Comparison of ENCODE assay signal across 13 cellular contexts in the genomic region with DNA sequence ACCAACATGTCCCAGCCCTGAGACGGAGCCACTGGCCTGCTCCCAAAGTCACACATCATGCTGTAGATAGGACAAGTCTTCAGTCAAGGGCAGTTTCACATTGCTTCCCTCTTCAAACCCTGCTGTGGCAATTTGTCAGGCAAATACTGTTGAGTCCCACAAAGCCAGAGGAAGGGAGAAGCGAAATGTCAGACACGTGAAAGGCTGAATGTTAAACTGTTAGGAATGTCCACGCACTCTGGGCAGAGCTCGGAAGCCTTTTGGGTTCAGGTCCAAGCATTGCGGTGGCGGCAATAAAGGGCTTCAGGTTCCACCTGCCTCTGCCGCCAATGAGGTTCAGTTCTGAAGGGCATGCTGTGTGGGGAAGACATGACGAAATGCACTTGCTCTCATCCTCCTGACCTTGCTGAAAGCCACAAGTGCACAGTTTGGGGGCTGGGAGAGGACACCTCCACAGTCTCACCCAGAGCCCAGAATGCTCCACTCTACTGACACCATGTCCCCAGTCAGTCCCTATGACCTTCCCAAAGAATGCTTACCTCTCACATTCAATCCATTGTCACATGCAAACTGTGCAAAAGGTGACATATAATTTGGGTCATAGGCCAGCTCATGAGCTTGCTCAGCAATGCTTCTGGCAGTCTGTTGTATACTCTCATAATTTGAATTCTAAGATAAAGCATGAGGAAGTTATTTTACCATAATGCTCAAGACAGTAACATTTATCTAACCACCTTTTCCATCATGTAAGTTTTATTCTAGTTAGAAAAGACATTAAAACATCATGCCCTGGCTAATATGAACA. TPM values are rescaled to one million over a fixed set of nuclear protein-coding genes. Genes with fewer than 3 reads are reported as not detected.
DNase-seq lines count a peak whose midpoint lies in the region; ATAC-seq and TF ChIP-seq lines count a peak whose summit lies in the region.
"Had no signal": no experiment of that assay in that cellular context is flagged by ENCODE, and none has a peak within 500 bp of the region (broad histone marks: within the 10 kb centered on the region; RNA-seq: fewer than 3 reads in every experiment).

No MANE protein-coding gene starts in this region.

- H3K4me3 ChIP-seq in astrocyte of the spinal cord (ENCODE audit: low read depth, low read length) = no peak overlapping the region
- no peak overlapping the region for H3K4me3 ChIP-seq in uterus

- H3K27me3 ChIP-seq in uterus = no peaks in the 10 kb centered on the region

- ATAC-seq in stimulated activated naive B cell treated with anti-CD40 and anti-IgM and Interleukin-4, amounts not matched to agents 10 μg/mL and 1 μg/mL and 100 μg/mL, for 72 hours (replicated peaks) = no peak
- no peak for ATAC-seq in stimulated activated memory B cell treated with anti-CD40 and anti-IgM and Interleukin-4, amounts not matched to agents 10 μg/mL and 1 μg/mL and 100 μg/mL, for 72 hours
- no peak for ATAC-seq in HG02970 (IDR thresholded peaks at IDR 0.05; ENCODE audit: low FRiP score, unreplicated experiment)
- ATAC-seq: natural killer cell had no signal

- peaks cover 32 to 55% of the 10 kb centered on the region in 2 donors for H3K36me3 Mint-ChIP-seq in stimulated activated naive B cell treated with anti-CD40 and anti-IgM and Interleukin-4, amounts not matched to agents 10 μg/mL and 1 μg/mL and 100 μg/mL, for 72 hours
- peaks cover 59% of the 10 kb centered on the region for H3K36me3 Mint-ChIP-seq in stimulated activated memory B cell treated with anti-CD40 and anti-IgM and Interleukin-4, amounts not matched to agents 10 μg/mL and 1 μg/mL and 100 μg/mL, for 72 hours
- H3K36me3 Mint-ChIP-seq: natural killer cell had no signal

- intact Hi-C loops in uterus (cut with DNase I; ENCODE audit: low total_unique reads) = no loop called here

- peaks cover 10 to 16% of the 10 kb centered on the region in 2 donors for H3K4me1 Mint-ChIP-seq in stimulated activated naive B cell treated with anti-CD40 and anti-IgM and Interleukin-4, amounts not matched to agents 10 μg/mL and 1 μg/mL and 100 μg/mL, for 72 hours
- peaks cover 3% of the 10 kb centered on the region for H3K4me1 Mint-ChIP-seq in stimulated activated memory B cell treated with anti-CD40 and anti-IgM and Interleukin-4, amounts not matched to agents 10 μg/mL and 1 μg/mL and 100 μg/mL, for 72 hours

- TF ChIP-seq POLR2A in uterus (IDR thresholded peaks at IDR 0.05) = no peak

- no peaks in the 10 kb centered on the region for H3K9me3 Mint-ChIP-seq in stimulated activated naive B cell treated with anti-CD40 and anti-IgM and Interleukin-4, amounts not matched to agents 10 μg/mL and 1 μg/mL and 100 μg/mL, for 72 hours
- no peaks in the 10 kb centered on the region for H3K9me3 Mint-ChIP-seq in stimulated activated memory B cell treated with anti-CD40 and anti-IgM and Interleukin-4, amounts not matched to agents 10 μg/mL and 1 μg/mL and 100 μg/mL, for 72 hours
- H3K9me3 Mint-ChIP-seq: natural killer cell had no signal

- H3K36me3 ChIP-seq in uterus = no peaks in the 10 kb centered on the region

- no peaks in the 10 kb centered on the region for H3K27me3 Mint-ChIP-seq in stimulated activated naive B cell treated with anti-CD40 and anti-IgM and Interleukin-4, amounts not matched to agents 10 μg/mL and 1 μg/mL and 100 μg/mL, for 72 hours
- H3K27me3 Mint-ChIP-seq in stimulated activated memory B cell treated with anti-CD40 and anti-IgM and Interleukin-4, amounts not matched to agents 10 μg/mL and 1 μg/mL and 100 μg/mL, for 72 hours = no peaks in the 10 kb centered on the region

- H3K27ac ChIP-seq in uterus = no peak overlapping the region

- H3K4me1 ChIP-seq in uterus = peaks cover 0 to 2% of the 10 kb centered on the region in 2 donors

- in situ Hi-C loops in astrocyte of the spinal cord (cut with HindIII; ENCODE audit: low sequenced_read_pairs) = no loop called here

- H3K4me3 Mint-ChIP-seq in stimulated activated naive B cell treated with anti-CD40 and anti-IgM and Interleukin-4, amounts not matched to agents 10 μg/mL and 1 μg/mL and 100 μg/mL, for 72 hours = no peak overlapping the region
- H3K4me3 Mint-ChIP-seq in stimulated activated memory B cell treated with anti-CD40 and anti-IgM and Interleukin-4, amounts not matched to agents 10 μg/mL and 1 μg/mL and 100 μg/mL, for 72 hours = no peak overlapping the region
- H3K4me3 Mint-ChIP-seq: natural killer cell had no signal

- H3K27ac Mint-ChIP-seq in stimulated activated naive B cell treated with anti-CD40 and anti-IgM and Interleukin-4, amounts not matched to agents 10 μg/mL and 1 μg/mL and 100 μg/mL, for 72 hours = peak overlapping the region; percentile 9
- no peak overlapping the region for H3K27ac Mint-ChIP-seq in stimulated activated memory B cell treated with anti-CD40 and anti-IgM and Interleukin-4, amounts not matched to agents 10 μg/mL and 1 μg/mL and 100 μg/mL, for 72 hours

- TF ChIP-seq CTCF in astrocyte of the spinal cord (IDR thresholded peaks at IDR 0.05; ENCODE audit: low read depth, low read length) (no peak), uterus (IDR thresholded peaks at IDR 0.05) (no peak)

- peak; percentile 79 for DNase-seq in M059J (ENCODE audit: low read depth)
- DNase-seq in astrocyte of the spinal cord (ENCODE audit: low read depth, low spot score) = peak; percentile 56
- DNase-seq in iPS-NIHi11 (ENCODE audit: low spot score) = peak; percentile 34
- DNase-seq in stimulated activated naive B cell treated with anti-CD40 and anti-IgM and Interleukin-4, amounts not matched to agents 10 μg/mL and 1 μg/mL and 100 μg/mL, for 72 hours = no peak
- DNase-seq in stimulated activated naive CD4-positive, alpha-beta T cell treated with Interleukin-2 at 50 U/mL for 16 hours (lab: John Stamatoyannopoulos, UW) = no peak
- DNase-seq in uterus = no peak
- DNase-seq: activated naive CD4-positive, alpha-beta T cell; DMS53; natural killer cell; NCI-H510A treated with DMSO at 0.1 percent for 48 hours; T1000 had no signal

- H3K9me3 ChIP-seq in uterus = no peaks in the 10 kb centered on the region

RNA-seq across cellular contexts. Expression of gene RAD9B, which starts 35.7 kb away (rescaled TPM):
- 0.47 and 1.1 TPM in 2 replicates for total RNA-seq in M059J (2014; rRNA removed; shearing (Covaris generic))
- total RNA-seq in uterus = 1 to 10 TPM in 2 of 4 donors, under 1 TPM in 1, not detected in 1; 0.88 to 8.4 (median 1.2) TPM

RNA-seq across cellular contexts. Expression of gene VPS29, which starts 35.9 kb away (rescaled TPM):
- total RNA-seq in M059J (2014; rRNA removed; shearing (Covaris generic)) = 117 and 146 TPM in 2 replicates
- total RNA-seq in uterus = 100 to 1,000 TPM in 2 of 4 donors, 10 to 100 TPM in 2; 82.5 to 195 (median 100) TPM

RNA-seq across cellular contexts. Expression of gene PPTC7, which starts 45.3 kb away (rescaled TPM):
- total RNA-seq in M059J (2014; rRNA removed; shearing (Covaris generic)) = 1.7 and 5.2 TPM in 2 replicates
- 10 to 100 TPM in 3 of 4 donors, 1 to 10 TPM in 1; 3.6 to 34.1 (median 21.1) TPM for total RNA-seq in uterus

Comparison
In these comparisons a context has a peak if more than half of its experiments do, and no peak if none do; other contexts are left out.
1. DNase-seq: peak in M059J (single experiment), astrocyte of the spinal cord (single experiment) and iPS-NIHi11 (single experiment); none in stimulated activated naive B cell treated with anti-CD40 and anti-IgM and Interleukin-4, amounts not matched to agents 10 μg/mL and 1 μg/mL and 100 μg/mL, for 72 hours (single experiment), stimulated activated naive CD4-positive, alpha-beta T cell treated with Interleukin-2 at 50 U/mL for 16 hours (single experiment) and uterus (0 of 2).